Comparison of ENCODE assay signal across 24 cellular contexts in the genomic region with DNA sequence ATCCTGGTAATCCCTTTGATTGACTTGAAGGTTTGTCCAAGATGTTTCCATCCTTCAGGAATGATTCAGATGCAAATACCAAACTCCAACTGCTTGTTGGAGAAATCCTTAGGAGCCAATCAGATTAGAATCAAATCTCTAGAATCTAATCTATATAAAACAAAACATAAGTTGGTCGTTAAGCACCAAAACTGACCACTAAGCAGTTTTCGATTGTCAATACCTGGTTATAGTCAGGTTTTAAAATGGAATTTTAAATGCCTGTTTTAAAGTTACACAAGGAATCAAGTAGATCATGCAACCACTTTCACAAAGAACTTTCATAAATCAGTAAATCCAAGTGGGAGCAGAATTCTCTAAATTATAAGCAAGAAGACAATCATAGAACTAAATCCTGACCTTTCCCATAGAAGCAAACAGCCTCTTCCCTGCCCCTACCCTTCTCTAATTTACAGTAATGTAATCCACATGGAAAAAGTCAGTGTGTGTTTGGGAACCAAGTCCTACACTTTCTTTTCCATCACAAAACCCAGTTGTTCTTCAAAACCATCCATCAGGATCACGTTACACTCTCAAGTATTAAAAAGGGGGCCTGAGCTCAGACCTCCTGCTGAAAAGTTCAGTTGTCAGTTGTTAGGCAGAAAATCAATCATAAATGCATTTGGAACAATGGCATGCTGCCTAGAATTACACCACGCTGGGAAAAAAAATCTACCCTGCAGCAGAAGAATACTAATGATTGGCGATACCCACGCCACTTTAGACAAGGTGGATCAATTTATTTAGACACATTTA.
A peak's percentile ranks its signal among the peaks of the same experiment; 100 is the strongest.
DNase-seq lines count a peak whose midpoint lies in the region; ATAC-seq and TF ChIP-seq lines count a peak whose summit lies in the region.
"Had no signal": no experiment of that assay in that cellular context is flagged by ENCODE, and none has a peak within 500 bp of the region (broad histone marks: within the 10 kb centered on the region; RNA-seq: fewer than 3 reads in every experiment).

No MANE protein-coding gene starts in this region.

- H3K36me3 ChIP-seq in SK-N-MC (ENCODE audit: insufficient read depth, low read length), result no peaks in the 10 kb centered on the region
- no peaks in the 10 kb centered on the region for H3K36me3 ChIP-seq in neural progenitor cell
- H3K36me3 ChIP-seq: BE2C, brain microvascular endothelial cell, MG63, thyroid gland had no signal

- no peak overlapping the region for H3K4me2 ChIP-seq in neural progenitor cell
- H3K4me2 ChIP-seq: hepatocyte had no signal

- H3K4me3 Mint-ChIP-seq in neural progenitor cell, result no peak overlapping the region
- H3K4me3 Mint-ChIP-seq: activated CD8-positive, alpha-beta memory T cell treated with anti-CD3 and anti-CD28 coated beads, Interleukin-2, amount 10 ng/mL, durations not matched to agents 7 days and 5 days; activated naive CD8-positive, alpha-beta T cell treated with anti-CD3 and anti-CD28 coated beads, Interleukin-2, amount 10 ng/mL, durations not matched to agents 7 days and 5 days; IgD-negative memory B cell; naive B cell had no signal

- H3F3A ChIP-seq in neural progenitor cell (ENCODE audit: low read depth), result no peaks in the 10 kb centered on the region

- H3K4me1 Mint-ChIP-seq in neural progenitor cell, result peaks cover 15% of the 10 kb centered on the region
- H3K4me1 Mint-ChIP-seq: activated naive CD8-positive, alpha-beta T cell treated with anti-CD3 and anti-CD28 coated beads, Interleukin-2, amount 10 ng/mL, durations not matched to agents 7 days and 5 days had no signal

- no peaks in the 10 kb centered on the region for H3K27me3 ChIP-seq in neural progenitor cell
- H3K27me3 ChIP-seq: BE2C, brain microvascular endothelial cell, hepatocyte, MG63, thyroid gland had no signal

- no peaks in the 10 kb centered on the region for H4K20me1 ChIP-seq in neural progenitor cell (ENCODE audit: low read depth)

- H3K27ac Mint-ChIP-seq in neural progenitor cell, result peak overlapping the region; percentile 36
- H3K27ac Mint-ChIP-seq: activated CD8-positive, alpha-beta memory T cell treated with anti-CD3 and anti-CD28 coated beads, Interleukin-2, amount 10 ng/mL, durations not matched to agents 7 days and 5 days; activated naive CD8-positive, alpha-beta T cell treated with anti-CD3 and anti-CD28 coated beads, Interleukin-2, amount 10 ng/mL, durations not matched to agents 7 days and 5 days; IgD-negative memory B cell; naive B cell had no signal

- POLR2A ChIA-PET in HEK293T (lab: Yijun Ruan, JAX), result no interaction called here

- H3K9me3 ChIP-seq in SK-N-MC (ENCODE audit: low read depth, low read length) (no peaks in the 10 kb centered on the region), neural progenitor cell (ENCODE audit: low read depth) (no peaks in the 10 kb centered on the region)
- H3K9me3 ChIP-seq: BE2C, MG63, thyroid gland had no signal

- H3K4me3 ChIP-seq in SK-N-MC (no peak overlapping the region), neural progenitor cell (no peak overlapping the region)
- H3K4me3 ChIP-seq: GM23248, hepatocyte, MG63, thyroid gland had no signal

- H3K9ac ChIP-seq in SK-N-MC (ENCODE audit: insufficient read length) (no peak overlapping the region), neural progenitor cell (no peak overlapping the region)
- H3K9ac ChIP-seq: GM23248, parathyroid adenoma had no signal

- peaks cover 4% of the 10 kb centered on the region for H3K27me3 Mint-ChIP-seq in neural progenitor cell (ENCODE audit: insufficient read depth, low read depth)
- H3K27me3 Mint-ChIP-seq: activated CD8-positive, alpha-beta memory T cell treated with anti-CD3 and anti-CD28 coated beads, Interleukin-2, amount 10 ng/mL, durations not matched to agents 7 days and 5 days; activated naive CD8-positive, alpha-beta T cell treated with anti-CD3 and anti-CD28 coated beads, Interleukin-2, amount 10 ng/mL, durations not matched to agents 7 days and 5 days; IgD-negative memory B cell had no signal

- no peak overlapping the region for H3K27ac ChIP-seq in SK-N-MC
- no peak overlapping the region for H3K27ac ChIP-seq in neural progenitor cell
- H3K27ac ChIP-seq: brain microvascular endothelial cell, GM23248, hepatocyte, parathyroid adenoma, thyroid gland had no signal

- peaks cover 10% of the 10 kb centered on the region for H3K4me1 ChIP-seq in neural progenitor cell
- H3K4me1 ChIP-seq: BE2C, parathyroid adenoma, thyroid gland had no signal

- CTCF ChIA-PET in HEK293T (lab: Yijun Ruan, JAX), result no interaction called here

- H3K36me3 Mint-ChIP-seq in neural progenitor cell, result no peaks in the 10 kb centered on the region
- H3K36me3 Mint-ChIP-seq: activated CD8-positive, alpha-beta memory T cell treated with anti-CD3 and anti-CD28 coated beads, Interleukin-2, amount 10 ng/mL, durations not matched to agents 7 days and 5 days; activated naive CD8-positive, alpha-beta T cell treated with anti-CD3 and anti-CD28 coated beads, Interleukin-2, amount 10 ng/mL, durations not matched to agents 7 days and 5 days; IgD-negative memory B cell; naive B cell had no signal

- DNase-seq in HEK293T (ENCODE audit: extremely low spot score) (peak; percentile 46), NCI-H187 treated with DMSO at 0.1 percent for 48 hours (lab: John Stamatoyannopoulos, UW) (peak; percentile 76), SK-N-MC (ENCODE audit: low read depth, low spot score) (peak; percentile 32), neural progenitor cell (ENCODE audit: low spot score) (no peak), kidney glomerular epithelial cell (lab: John Stamatoyannopoulos, UW) (no peak), AG20443 (ENCODE audit: low spot score) (no peak)
- DNase-seq: activated CD4-positive, alpha-beta T cell treated with anti-CD3 and anti-CD28 coated beads for 4 hours; activated CD8-positive, alpha-beta memory T cell treated with anti-CD3 and anti-CD28 coated beads, Interleukin-2, amount 10 ng/mL, durations not matched to agents 7 days and 5 days; activated naive CD8-positive, alpha-beta T cell treated with anti-CD3 and anti-CD28 coated beads, Interleukin-2, amount 10 ng/mL, durations not matched to agents 7 days and 5 days; BE2C; brain microvascular endothelial cell; cortex of kidney; foreskin fibroblast; GM23248; MG63; naive B cell; NCI-H2081 treated with DMSO at 0.1 percent for 48 hours; stimulated activated CD4-positive, alpha-beta T cell treated with anti-CD3 and anti-CD28 coated beads, Interleukin-2, amount 100 ng/mL, for 24 hours; stimulated activated naive CD4-positive, alpha-beta T cell treated with Interleukin-2 at 50 U/mL for 16 hours; thyroid gland had no signal

- H3K79me2 ChIP-seq in neural progenitor cell (ENCODE audit: low read depth), result no peaks in the 10 kb centered on the region
- H3K79me2 ChIP-seq: hepatocyte, parathyroid adenoma had no signal

- TF ChIP-seq CTCF in neural progenitor cell (IDR thresholded peaks at IDR 0.05), result no peak

- ATAC-seq in HG03565 (IDR thresholded peaks at IDR 0.05; ENCODE audit: unreplicated experiment), result no peak
- ATAC-seq: activated CD8-positive, alpha-beta memory T cell treated with anti-CD3 and anti-CD28 coated beads, Interleukin-2, amount 10 ng/mL, durations not matched to agents 7 days and 5 days had no signal

- peak overlapping the region; percentile 50 for H2AFZ ChIP-seq in neural progenitor cell (replicated peaks)
- H2AFZ ChIP-seq: GM23248, hepatocyte, parathyroid adenoma had no signal

- peaks cover 20% of the 10 kb centered on the region for H3K9me3 Mint-ChIP-seq in neural progenitor cell

TF ChIP-seq in HEK293T, 16 proteins besides CTCF, POLR2A, EP300 and RAD21:
- peak; percentile 73 for TF ChIP-seq ZNF384 (IDR thresholded peaks at IDR 0.05)
- TF ChIP-seq L3MBTL2 (conservative IDR thresholded peaks at IDR 0.05), result no peak
- TF ChIP-seq CTBP1 (IDR thresholded peaks at IDR 0.05; ENCODE audit: borderline replicate concordance), result peak; percentile 86
- TF ChIP-seq TARDBP (IDR thresholded peaks at IDR 0.05), result no peak
- TF ChIP-seq NFRKB (IDR thresholded peaks at IDR 0.05), result no peak
- TF ChIP-seq BHLHE40 (IDR thresholded peaks at IDR 0.05; ENCODE audit: borderline replicate concordance), result no peak
- TF ChIP-seq, protein P1, sequence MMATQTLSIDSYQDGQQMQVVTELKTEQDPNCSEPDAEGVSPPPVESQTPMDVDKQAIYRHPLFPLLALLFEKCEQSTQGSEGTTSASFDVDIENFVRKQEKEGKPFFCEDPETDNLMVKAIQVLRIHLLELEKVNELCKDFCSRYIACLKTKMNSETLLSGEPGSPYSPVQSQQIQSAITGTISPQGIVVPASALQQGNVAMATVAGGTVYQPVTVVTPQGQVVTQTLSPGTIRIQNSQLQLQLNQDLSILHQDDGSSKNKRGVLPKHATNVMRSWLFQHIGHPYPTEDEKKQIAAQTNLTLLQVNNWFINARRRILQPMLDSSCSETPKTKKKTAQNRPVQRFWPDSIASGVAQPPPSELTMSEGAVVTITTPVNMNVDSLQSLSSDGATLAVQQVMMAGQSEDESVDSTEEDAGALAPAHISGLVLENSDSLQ (IDR thresholded peaks at IDR 0.05), result peak; percentile 96
- TF ChIP-seq SP1 (IDR thresholded peaks at IDR 0.05), result no peak
- TF ChIP-seq FOXA1 (IDR thresholded peaks at IDR 0.05), result no peak
- TF ChIP-seq HDGF (IDR thresholded peaks at IDR 0.05; ENCODE audit: borderline replicate concordance), result no peak
- TF ChIP-seq FOXK2 (IDR thresholded peaks at IDR 0.05), result no peak
- peak; percentile 61; the same call in 1 of the 2 replicates for TF ChIP-seq ARNT (IDR thresholded peaks at IDR 0.05)
- no peak for TF ChIP-seq ELF4 (IDR thresholded peaks at IDR 0.05)

Comparison
In these comparisons a context has a peak if more than half of its experiments do, and no peak if none do; other contexts are left out.
1. DNase-seq: peak in HEK293T (single experiment), NCI-H187 treated with DMSO at 0.1 percent for 48 hours (single experiment) and SK-N-MC (single experiment); none in neural progenitor cell (single experiment), kidney glomerular epithelial cell (single experiment) and AG20443 (single experiment).